ENCODE assay signal across 8 cellular contexts in genomic region chr17:31008374-31009035, GRCh38. TPM values are rescaled to one million over a fixed set of nuclear protein-coding genes. Genes with fewer than 3 reads are reported as not detected.
DNase-seq lines count a peak whose midpoint lies in the region; ATAC-seq, FAIRE-seq and TF ChIP-seq lines count a peak whose summit lies in the region.

No MANE protein-coding gene starts in this region.

- no peaks in the 10 kb centered on the region for H3K27me3 ChIP-seq in heart right ventricle
- no peaks in the 10 kb centered on the region for H3K27me3 ChIP-seq in pancreas
- H3K27me3 ChIP-seq in thyroid gland, result no peaks in the 10 kb centered on the region

- DNase-seq in Daoy (ENCODE audit: low read depth), result peak; percentile 38
- peak; percentile 45 for DNase-seq in SKM-1 (lab: John Stamatoyannopoulos, UW; ENCODE audit: unreplicated experiment)
- peak; percentile 42 to 70 for DNase-seq in heart right ventricle
- peak; percentile 63 to 90 (median 70) for DNase-seq in pancreas
- DNase-seq in thyroid gland, result peak; percentile 76 to 79

- H3K27ac ChIP-seq in adipose tissue (ENCODE audit: low read depth, low read length) (peak overlapping the region; percentile 54), heart right ventricle (peak overlapping the region in 9 of 10 donors; percentile 73 to 90 (median 79)), pancreas (peak overlapping the region; percentile 73 to 84 (median 81)), thyroid gland (peak overlapping the region; percentile 84 to 93 (median 92))

- WGBS in adipose tissue, 3 donors, result 0 to 1% (median 1%) methylated on average over 50 to 65 of the region's 65 CpGs
- WGBS in heart right ventricle, 2 donors, result 1 to 2% methylated on average over 65 of the region's 65 CpGs
- 1 to 2% methylated on average over 59 to 65 of the region's 65 CpGs for WGBS in pancreas, 2 donors
- 1% methylated on average over 24 to 27 of the region's 65 CpGs for WGBS in thyroid gland, 2 donors

- H3K4me3 ChIP-seq in heart right ventricle (peak overlapping the region; percentile 61 to 86 (median 73)), pancreas (peak overlapping the region; percentile 63 to 74 (median 70)), thyroid gland (replicated peaks in 1 of 3) (peak overlapping the region; percentile 50 to 60 (median 59))

- peak; percentile 71 for ATAC-seq in HG02642 (IDR thresholded peaks at IDR 0.05; ENCODE audit: poor library complexity, unreplicated experiment)
- ATAC-seq in heart right ventricle, result peak; percentile 71 to 90 (median 84)
- peak; percentile 83 to 89 (median 88) for ATAC-seq in pancreas
- no peak for ATAC-seq in HG02981 (IDR thresholded peaks at IDR 0.05; ENCODE audit: unreplicated experiment)

- FAIRE-seq in pancreas (lab: Jason Lieb, UNC), result no peak

- intact Hi-C loops in heart right ventricle (cut with DNase I) (loop anchor here in 2 of 10 donors (2.0 to 5.0 kb wide), 2 partner anchors 36 to 208 kb away; partner anchors contain the start of gene RNF135 (in 1 of the 2)), pancreas (cut with DNase I) (no loop called here), thyroid gland (cut with DNase I) (no loop called here)

- peak in 1 of 2 donors; percentile 69 for TF ChIP-seq POLR2A in thyroid gland (IDR thresholded peaks at IDR 0.05)

- TF ChIP-seq CTCF in heart right ventricle (IDR thresholded peaks at IDR 0.05) (no peak), pancreas (IDR thresholded peaks at IDR 0.05) (no peak), thyroid gland (IDR thresholded peaks at IDR 0.05) (no peak)

- H3K36me3 ChIP-seq in heart right ventricle (peaks cover 0 to 9% (median 0%) of the 10 kb centered on the region in 9 donors), pancreas (no peaks in the 10 kb centered on the region), thyroid gland (no peaks in the 10 kb centered on the region)

- H3K9me3 ChIP-seq in heart right ventricle (no peaks in the 10 kb centered on the region), pancreas (no peaks in the 10 kb centered on the region), thyroid gland (no peaks in the 10 kb centered on the region)

- H3K4me1 ChIP-seq in heart right ventricle, result peaks cover 0 to 20% (median 0%) of the 10 kb centered on the region in 9 donors
- H3K4me1 ChIP-seq in pancreas, result peaks cover 0 to 6% (median 4%) of the 10 kb centered on the region in 3 donors
- peaks cover 5 to 12% of the 10 kb centered on the region in 2 donors for H3K4me1 ChIP-seq in thyroid gland

RNA-seq across cellular contexts. Expression of gene RNF135, which starts 37.7 kb away (rescaled TPM):
- 15.2 and 20.4 TPM in 2 replicates for total RNA-seq in Daoy (2014; rRNA removed; shearing (Covaris generic))
- polyA plus RNA-seq in adipose tissue, result 10 to 100 TPM; 10.7 to 27.2 (median 20.1) TPM
- 1 to 10 TPM; 2.3 to 7.5 (median 4.5) TPM for total RNA-seq in heart right ventricle
- 1 to 10 TPM; 5.0 to 8.3 TPM for polyA plus RNA-seq in heart right ventricle
- 10 to 100 TPM in 1 of 6 donors, 1 to 10 TPM in 5; 8.2 to 10.9 (median 8.6) TPM for total RNA-seq in pancreas
- 1 to 10 TPM; 6.6 to 7.2 TPM for polyA plus RNA-seq in pancreas
- 10 to 100 TPM; 24.8 to 37.2 (median 31.7) TPM for total RNA-seq in thyroid gland
